In the genomic region with DNA sequence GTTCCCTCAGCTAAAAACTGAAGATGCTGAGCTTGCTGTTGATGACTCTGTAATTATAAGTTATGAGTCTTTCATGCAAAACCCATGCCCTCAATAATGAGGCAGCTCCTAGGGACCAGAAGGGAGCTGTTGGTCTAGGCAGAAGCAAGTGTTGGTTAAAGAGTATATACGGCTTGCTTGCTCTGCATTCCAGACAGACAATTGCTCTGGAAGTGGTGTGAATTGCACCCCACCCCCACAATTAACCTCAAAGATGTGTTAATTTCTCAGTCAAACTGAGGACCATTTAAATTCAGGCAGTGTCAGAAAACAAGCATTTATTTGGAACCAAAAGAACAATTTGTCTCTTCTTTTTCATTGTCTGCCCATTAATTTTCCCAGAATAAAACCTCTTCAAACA, we compare ENCODE assay signal across 20 cellular contexts.
"Had no signal": no experiment of that assay in that cellular context is flagged by ENCODE, and none has a peak within 500 bp of the region (broad histone marks: within the 10 kb centered on the region; RNA-seq: fewer than 3 reads in every experiment).

No MANE protein-coding gene starts in this region.

- H3K9me3 Mint-ChIP-seq: neural crest cell had no signal

- H3K4me3 ChIP-seq: colonic mucosa, hepatocyte, lung, pancreas, upper lobe of right lung, vagina had no signal

- H3K27me3 ChIP-seq: colonic mucosa, hepatocyte, pancreas, upper lobe of right lung, vagina had no signal

- H3K27ac ChIP-seq: colonic mucosa, hepatocyte, pancreas, upper lobe of right lung, vagina had no signal

- H2AFZ ChIP-seq: hepatocyte had no signal

- H3K79me2 ChIP-seq: hepatocyte had no signal

- H3K27ac Mint-ChIP-seq: progenitor cell of endocrine pancreas had no signal

- H3K4me3 Mint-ChIP-seq: naive thymus-derived CD4-positive, alpha-beta T cell; neural crest cell had no signal

- DNase-seq: colonic mucosa; dermis blood vessel endothelial cell; erythroblast; foreskin melanocyte; head of caudate nucleus; left colon; left ventricle myocardium superior; naive thymus-derived CD4-positive, alpha-beta T cell; nucleus accumbens; pancreas; right cardiac atrium; small intestine; stimulated activated CD4-positive, alpha-beta T cell treated with anti-CD3 and anti-CD28 coated beads, Interleukin-12 subunit alpha, Interleukin-12 subunit beta, amount 100 ng/mL, for 4 hours; stimulated activated naive CD4-positive, alpha-beta T cell treated with Interleukin-2 at 50 U/mL for 16 hours; upper lobe of right lung had no signal

- H3K36me3 ChIP-seq: colonic mucosa, pancreas, upper lobe of right lung, vagina had no signal

- ATAC-seq: left colon; left ventricle myocardium superior; naive thymus-derived CD4-positive, alpha-beta T cell; pancreas; right cardiac atrium; upper lobe of right lung had no signal

- H3K4me1 ChIP-seq: colonic mucosa, pancreas, upper lobe of right lung, vagina had no signal

- H3K9me3 ChIP-seq: colonic mucosa, pancreas, upper lobe of right lung, vagina had no signal

- H3K4me2 ChIP-seq: hepatocyte had no signal
